ENCODE assay signal across 14 cellular contexts in genomic region chr14:78316711-78317110, GRCh38.
DNase-seq lines count a peak whose midpoint lies in the region; ATAC-seq, FAIRE-seq and TF ChIP-seq lines count a peak whose summit lies in the region.
"Had no signal": no experiment of that assay in that cellular context is flagged by ENCODE, and none has a peak within 500 bp of the region (broad histone marks: within the 10 kb centered on the region; RNA-seq: fewer than 3 reads in every experiment).

No MANE protein-coding gene starts in this region.

- no peak overlapping the region for H2AFZ ChIP-seq in K562 (ENCODE audit: low read depth, low read length)
- no peak overlapping the region for H2AFZ ChIP-seq in neural cell (ENCODE audit: low read depth, low read length)

- no peaks in the 10 kb centered on the region for H3K27me3 ChIP-seq in BLaER1 treated with 17β-estradiol and CSF1 and Interleukin-3, amounts not matched to agents 10 nM and 100 nM
- H3K27me3 ChIP-seq in K562 (ENCODE audit: control insufficient read depth in 2 of 2, insufficient read depth in 2 of 2, low read length in 2 of 2) (no peaks in the 10 kb centered on the region), neural cell (ENCODE audit: insufficient read depth, low read depth, low read length) (no peaks in the 10 kb centered on the region)
- H3K27me3 ChIP-seq: SJCRH30 had no signal

- FAIRE-seq in K562 (lab: Jason Lieb, UNC) = no peak

- no peaks in the 10 kb centered on the region for H3K9me3 ChIP-seq in BLaER1 treated with 17β-estradiol and CSF1 and Interleukin-3, amounts not matched to agents 10 nM and 100 nM (replicated peaks in 1 of 11)
- H3K9me3 ChIP-seq in K562 (replicated peaks; ENCODE audit: control insufficient read depth, insufficient read depth, low read depth, low read length) = no peaks in the 10 kb centered on the region
- H3K9me3 ChIP-seq in neural cell (ENCODE audit: low read length) = no peaks in the 10 kb centered on the region
- H3K9me3 ChIP-seq: SJCRH30 had no signal

- TF ChIP-seq EP300 in K562 (IDR thresholded peaks at IDR 0.05; ENCODE audit: low read length) (no peak), neural cell (conservative IDR thresholded peaks at IDR 0.05; ENCODE audit: poor library complexity, severe bottlenecking) (no peak)

- in situ Hi-C loops in K562 (cut with MboI) = no loop called here

- TF ChIP-seq RAD21 in K562 (CRISPR knock-in tag; conservative IDR thresholded peaks at IDR 0.05 in 1 of 2, IDR thresholded peaks at IDR 0.05 in 1 of 2) = no peak
- no peak for TF ChIP-seq RAD21 in neural cell (conservative IDR thresholded peaks at IDR 0.05)

- H3K27ac ChIP-seq in BLaER1 treated with 17β-estradiol and CSF1 and Interleukin-3, amounts not matched to agents 10 nM and 100 nM = peak overlapping the region in 4 of 11 experiments; percentile 15 to 87 (median 72); a peak in 6 of 22 replicates
- no peak overlapping the region for H3K27ac ChIP-seq in K562 (ENCODE audit: extremely low read depth, low read depth, low read length)
- peak overlapping the region; percentile 53 for H3K27ac ChIP-seq in neural cell (ENCODE audit: low read length)
- H3K27ac ChIP-seq: SJCRH30 had no signal

- TF ChIP-seq CTCF in K562 (IDR thresholded peaks at IDR 0.05 in 2 of 3, conservative IDR thresholded peaks at IDR 0.05 in 1 of 3; ENCODE audit: insufficient read depth in 2 of 3, low read depth in 1 of 3, low read length in 3 of 3) (no peak), neural cell (IDR thresholded peaks at IDR 0.05; ENCODE audit: poor library complexity, severe bottlenecking) (no peak), GM20000 (IDR thresholded peaks at IDR 0.05; ENCODE audit: extremely low read depth, missing control alignments) (no peak)

- ATAC-seq in K562 (no peak), GM19328 (IDR thresholded peaks at IDR 0.05; ENCODE audit: unreplicated experiment) (no peak), GM21723 (IDR thresholded peaks at IDR 0.05; ENCODE audit: unreplicated experiment) (no peak)
- ATAC-seq: Panc1 had no signal

- H3K79me2 ChIP-seq in K562 (ENCODE audit: control insufficient read depth, insufficient read depth, low read length) (no peaks in the 10 kb centered on the region), neural cell (replicated peaks; ENCODE audit: insufficient read depth, low read length) (no peaks in the 10 kb centered on the region)

- POLR2A ChIA-PET in K562 (lab: Yijun Ruan, JAX) = interaction anchor here (1.0 kb wide), 1 partner anchor 8 kb away, joined by 3 read pairs; no protein-coding TSS in a partner anchor

- H3K9me1 ChIP-seq in K562 (ENCODE audit: control insufficient read depth, insufficient read depth, low read length) = no peaks in the 10 kb centered on the region

- H3K4me1 ChIP-seq in BLaER1 treated with 17β-estradiol and CSF1 and Interleukin-3, amounts not matched to agents 10 nM and 100 nM = peaks cover 0 to 56% (median 24%) of the 10 kb centered on the region in 10 experiments; a peak in 16 of 20 replicates
- H3K4me1 ChIP-seq in K562 (replicated peaks in 1 of 2; ENCODE audit: control insufficient read depth in 2 of 2, insufficient read depth in 2 of 2, low read length in 2 of 2) = peaks cover 0 to 17% of the 10 kb centered on the region in 2 experiments; a peak in 3 of 5 replicates
- H3K4me1 ChIP-seq: SJCRH30 had no signal

- no TSS peak for BruUV-seq in K562 (replicated peaks; lab: Mats Ljungman, UMichigan)

- 10% methylated on average over 2 of the region's 2 CpGs for WGBS in K562 (ENCODE audit: insufficient coverage, low coverage, missing lambda C conversion rate)

- no peaks in the 10 kb centered on the region for H3K9me2 ChIP-seq in neural cell (ENCODE audit: insufficient read depth, low read length)

- H3F3A ChIP-seq in neural cell (ENCODE audit: insufficient read depth, low read length, poor library complexity, severe bottlenecking) = no peaks in the 10 kb centered on the region

- H3K4me2 ChIP-seq in BLaER1 treated with 17β-estradiol and CSF1 and Interleukin-3, amounts not matched to agents 10 nM and 100 nM = peak overlapping the region in 8 of 11 experiments; percentile 4 to 80 (median 39); a peak in 13 of 22 replicates
- H3K4me2 ChIP-seq in K562 (ENCODE audit: insufficient read depth, low read length) (no peak overlapping the region), neural cell (ENCODE audit: low read length) (no peak overlapping the region)

- no peaks in the 10 kb centered on the region for H3K36me3 ChIP-seq in BLaER1 treated with 17β-estradiol and CSF1 and Interleukin-3, amounts not matched to agents 10 nM and 100 nM
- H3K36me3 ChIP-seq in K562 (ENCODE audit: control insufficient read depth, insufficient read depth, low read length) = no peaks in the 10 kb centered on the region
- no peaks in the 10 kb centered on the region for H3K36me3 ChIP-seq in neural cell (ENCODE audit: insufficient read depth, low read length)
- H3K36me3 ChIP-seq: SJCRH30 had no signal

- no peaks in the 10 kb centered on the region for H4K20me1 ChIP-seq in BLaER1 treated with 17β-estradiol and CSF1 and Interleukin-3, amounts not matched to agents 10 nM and 100 nM
- H4K20me1 ChIP-seq in K562 (replicated peaks; ENCODE audit: control insufficient read depth, insufficient read depth, low read length) = no peaks in the 10 kb centered on the region
- H4K20me1 ChIP-seq in neural cell (ENCODE audit: insufficient read depth) = no peaks in the 10 kb centered on the region

- DNase-seq in MV-4-11 (lab: John Stamatoyannopoulos, UW) = peak; percentile 82
- DNase-seq in K562 (ENCODE audit: extremely low read depth in 1 of 4, low spot score in 3 of 4) = no peak
- DNase-seq in GM20000 (ENCODE audit: low spot score) = no peak
- DNase-seq: C1 segment of cervical spinal cord, DMS79 treated with DMSO at 0.1 percent for 48 hours, HCEC 1CT, MM.1S, NCI-H1694, SJCRH30 had no signal

- H3K4me3 ChIP-seq in BLaER1 treated with 17β-estradiol and CSF1 and Interleukin-3, amounts not matched to agents 10 nM and 100 nM = no peak overlapping the region
- no peak overlapping the region for H3K4me3 ChIP-seq in K562
- no peak overlapping the region for H3K4me3 ChIP-seq in neural cell (ENCODE audit: low read length)
- H3K4me3 ChIP-seq: SJCRH30 had no signal

- no peak for TF ChIP-seq POLR2A in K562 (conservative IDR thresholded peaks at IDR 0.05)

- H3K9ac ChIP-seq in BLaER1 treated with 17β-estradiol and CSF1 and Interleukin-3, amounts not matched to agents 10 nM and 100 nM = peak overlapping the region in 2 of 11 experiments; percentile 15 to 58; a peak in 2 of 22 replicates
- H3K9ac ChIP-seq in K562 (ENCODE audit: insufficient read depth in 1 of 2, low read depth in 2 of 2, low read length in 2 of 2) = no peak overlapping the region
- H3K9ac ChIP-seq in neural cell (ENCODE audit: low read length) = no peak overlapping the region

- intact Hi-C loops in K562 (cut with micrococcal nuclease) = no loop called here

- CTCF ChIA-PET in K562 (lab: Yijun Ruan, JAX; ENCODE audit: low intra/inter-chr PET ratio) = no interaction called here

TF ChIP-seq in K562, 482 proteins besides CTCF, POLR2A, EP300 and RAD21:
- TF ChIP-seq PURB (CRISPR knock-in tag; IDR thresholded peaks at IDR 0.05; ENCODE audit: low read depth) = no peak
- TF ChIP-seq ETV1 (tag; conservative IDR thresholded peaks at IDR 0.05; ENCODE audit: low read depth) = no peak
- 0 out of 2 replicates have a peak, but pooled peaks have one; percentile 12 for TF ChIP-seq TFE3 (CRISPR knock-in tag; IDR thresholded peaks at IDR 0.05)

TF ChIP-seq in neural cell, 6 proteins besides CTCF, POLR2A, EP300 and RAD21:
- no peak for TF ChIP-seq EZH2 (IDR thresholded peaks at IDR 0.05; ENCODE audit: borderline replicate concordance, insufficient read depth, low read length, poor library complexity, severe bottlenecking)
- no peak for TF ChIP-seq REST (IDR thresholded peaks at IDR 0.05; ENCODE audit: borderline replicate concordance)
- TF ChIP-seq TAF1 (IDR thresholded peaks at IDR 0.05; ENCODE audit: low read depth) = no peak
- no peak for TF ChIP-seq SMC3 (conservative IDR thresholded peaks at IDR 0.05; ENCODE audit: poor library complexity)
- no peak for TF ChIP-seq POLR2AphosphoS5 (IDR thresholded peaks at IDR 0.05)
- no peak for TF ChIP-seq MXI1 (conservative IDR thresholded peaks at IDR 0.05; ENCODE audit: poor library complexity, severe bottlenecking)

Comparison
In these comparisons a context has a peak if more than half of its experiments do, and no peak if none do; other contexts are left out.
1. H3K4me2 ChIP-seq: peak in BLaER1 treated with 17β-estradiol and CSF1 and Interleukin-3, amounts not matched to agents 10 nM and 100 nM (8 of 11); none in K562 (single experiment) and neural cell (single experiment).